Comparison of ENCODE assay signal across 8 cellular contexts in genomic region chr5:32172908-32173393, GRCh38. TPM values are rescaled to one million over a fixed set of nuclear protein-coding genes. Genes with fewer than 3 reads are reported as not detected.
DNase-seq lines count a peak whose midpoint lies in the region; ATAC-seq, FAIRE-seq and TF ChIP-seq lines count a peak whose summit lies in the region.

No MANE protein-coding gene starts in this region.

- no peak for TF ChIP-seq POLR2A in endothelial cell of umbilical vein (IDR thresholded peaks at IDR 0.05; ENCODE audit: low read depth, low read length)

- H3K27ac ChIP-seq in PC-3 (ENCODE audit: low read length) (peak overlapping the region; percentile 81), endothelial cell of umbilical vein (ENCODE audit: insufficient read depth, low read depth, low read length) (peak overlapping the region; percentile 91), neutrophil (peak overlapping the region; percentile 99)

- CTCF ChIA-PET in PC-3 (lab: Charles Lee) (no interaction called here), endothelial cell of umbilical vein (lab: Charles Lee) (interaction anchor here (0.6 to 2.9 kb wide), 11 partner anchors 7 to 317 kb away, joined by 3 to 16 read pairs (median 5); no protein-coding TSS in a partner anchor)

- peaks cover 61% of the 10 kb centered on the region for H3K79me2 ChIP-seq in PC-3 (ENCODE audit: low read length)
- H3K79me2 ChIP-seq in endothelial cell of umbilical vein (ENCODE audit: control insufficient read depth, insufficient read depth, low read length): peaks cover 60% of the 10 kb centered on the region

- no peak for DNase-seq in GM12864 (ENCODE audit: low read depth)
- DNase-seq in PC-3: peak; percentile 32
- peak; percentile 67 for DNase-seq in endothelial cell of umbilical vein (ENCODE audit: low read depth, low spot score)
- DNase-seq in activated gamma-delta T cell treated with Interleukin-2 at 50 U/mL for 16 hours: no peak
- DNase-seq in activated CD8-positive, alpha-beta memory T cell treated with anti-CD3 and anti-CD28 coated beads, Interleukin-2, amount 50 U/mL, for 48 hours: no peak

- H3F3A ChIP-seq in PC-3 (ENCODE audit: low read length, unreplicated experiment): no peaks in the 10 kb centered on the region

- POLR2A ChIA-PET in PC-3 (lab: Charles Lee; ENCODE audit: unreplicated experiment): interaction anchor here (0.7 kb wide), 1 partner anchor 114 kb away, joined by 5 read pairs; no protein-coding TSS in a partner anchor
- POLR2A ChIA-PET in endothelial cell of umbilical vein (lab: Charles Lee): interaction anchor here (0.7 kb wide), 2 partner anchors 74 to 412 kb away, joined by 3 to 4 read pairs; no protein-coding TSS in a partner anchor

- no peaks in the 10 kb centered on the region for H3K9me1 ChIP-seq in endothelial cell of umbilical vein (replicated peaks; ENCODE audit: control insufficient read depth, extremely low read depth, insufficient read depth, low read length)

- peaks cover 25% of the 10 kb centered on the region for H3K4me1 ChIP-seq in PC-3 (ENCODE audit: insufficient read depth, low read length)
- peaks cover 17% of the 10 kb centered on the region for H3K4me1 ChIP-seq in endothelial cell of umbilical vein (ENCODE audit: control insufficient read depth, extremely low read depth, insufficient read depth, low read length)
- peaks cover 27 to 31% of the 10 kb centered on the region in 2 experiments for H3K4me1 ChIP-seq in neutrophil (ENCODE audit: control insufficient read depth in 1 of 2, insufficient read depth in 1 of 2, low read depth in 1 of 2, low read length in 1 of 2)

- H3K9me3 ChIP-seq in PC-3 (ENCODE audit: low read length) (no peaks in the 10 kb centered on the region), endothelial cell of umbilical vein (replicated peaks; ENCODE audit: control insufficient read depth, insufficient read depth, low read length) (no peaks in the 10 kb centered on the region), neutrophil (no peaks in the 10 kb centered on the region)

- H3K36me3 ChIP-seq in PC-3 (ENCODE audit: low read depth, low read length): peaks cover 29% of the 10 kb centered on the region
- peaks cover 6 to 13% of the 10 kb centered on the region in 2 experiments for H3K36me3 ChIP-seq in endothelial cell of umbilical vein (ENCODE audit: control insufficient read depth in 2 of 2, extremely low read depth in 1 of 2, insufficient read depth in 2 of 2, low read length in 2 of 2)
- H3K36me3 ChIP-seq in neutrophil: peaks cover 34% of the 10 kb centered on the region

- H3K4me2 ChIP-seq in PC-3 (ENCODE audit: low read length): peak overlapping the region; percentile 91
- peak overlapping the region; percentile 93 for H3K4me2 ChIP-seq in endothelial cell of umbilical vein (ENCODE audit: insufficient read depth, low read length)

- H3K27me3 ChIP-seq in PC-3 (ENCODE audit: low read length): no peaks in the 10 kb centered on the region
- H3K27me3 ChIP-seq in endothelial cell of umbilical vein (ENCODE audit: control insufficient read depth in 2 of 2, insufficient read depth in 2 of 2, low read length in 2 of 2): no peaks in the 10 kb centered on the region
- no peaks in the 10 kb centered on the region for H3K27me3 ChIP-seq in neutrophil

- ATAC-seq in PC-3 (no peak), GM19035 (IDR thresholded peaks at IDR 0.05; ENCODE audit: unreplicated experiment) (no peak), GM21529 (IDR thresholded peaks at IDR 0.05; ENCODE audit: unreplicated experiment) (no peak)

- dilution Hi-C loops in endothelial cell of umbilical vein (cut with MboI; ENCODE audit: extremely low pct_ligation_motif_present, low sequenced_read_pairs): no loop called here

- peak overlapping the region; percentile 83 for H3K4me3 ChIP-seq in GM12864 (ENCODE audit: low read depth, low read length)
- H3K4me3 ChIP-seq in PC-3 (ENCODE audit: low read length): peak overlapping the region; percentile 74
- peak overlapping the region; percentile 89 to 99 (median 96) for H3K4me3 ChIP-seq in endothelial cell of umbilical vein (replicated peaks in 1 of 3; ENCODE audit: insufficient read depth in 1 of 3, low read depth in 1 of 3, low read length in 3 of 3)
- peak overlapping the region; percentile 71 to 90 for H3K4me3 ChIP-seq in neutrophil (ENCODE audit: low read depth in 1 of 2, low read length in 1 of 2)

- H3K9ac ChIP-seq in PC-3 (ENCODE audit: low read length) (peak overlapping the region; percentile 99), endothelial cell of umbilical vein (replicated peaks; ENCODE audit: extremely low read depth, insufficient read depth, low read length) (peak overlapping the region; percentile 98)

- intact Hi-C loops in PC-3 (cut with micrococcal nuclease): loop anchor here (5.0 kb wide), 1 partner anchor 41 kb away; no protein-coding TSS in a partner anchor
- intact Hi-C loops in endothelial cell of umbilical vein (cut with micrococcal nuclease): loop anchor here (5.0 kb wide), 1 partner anchor 269 kb away; the partner anchor contains the start of gene ZFR

- BruUV-seq in PC-3 (replicated peaks; lab: Mats Ljungman, UMichigan) (TSS peak; percentile 42), endothelial cell of umbilical vein (replicated peaks; lab: Mats Ljungman, UMichigan) (TSS peak; percentile 18)

- H4K20me1 ChIP-seq in PC-3 (ENCODE audit: low read length): peaks cover 36% of the 10 kb centered on the region
- H4K20me1 ChIP-seq in endothelial cell of umbilical vein (replicated peaks; ENCODE audit: control insufficient read depth, extremely low read depth, insufficient read depth, low read length): peaks cover 18% of the 10 kb centered on the region

- H2AFZ ChIP-seq in PC-3 (ENCODE audit: low read length) (no peak overlapping the region), endothelial cell of umbilical vein (ENCODE audit: low read depth, low read length) (no peak overlapping the region)

- no peak for FAIRE-seq in endothelial cell of umbilical vein (lab: Jason Lieb, UNC)

- no peak for TF ChIP-seq CTCF in GM12864 (IDR thresholded peaks at IDR 0.05; ENCODE audit: low read depth, low read length, missing control alignments)
- no peak for TF ChIP-seq CTCF in PC-3 (conservative IDR thresholded peaks at IDR 0.05; ENCODE audit: low read depth, low read length)
- no peak for TF ChIP-seq CTCF in endothelial cell of umbilical vein (IDR thresholded peaks at IDR 0.05; ENCODE audit: extremely low read depth in 1 of 2, insufficient read depth in 1 of 2, low read depth in 1 of 2, low read length in 2 of 2)
- no peak for TF ChIP-seq CTCF in neutrophil (IDR thresholded peaks at IDR 0.05)

- H3K9me2 ChIP-seq in PC-3 (replicated peaks; ENCODE audit: low read length): no peaks in the 10 kb centered on the region

TF ChIP-seq in endothelial cell of umbilical vein, 7 proteins besides CTCF, POLR2A, EP300 and RAD21:
- TF ChIP-seq, protein P1, sequence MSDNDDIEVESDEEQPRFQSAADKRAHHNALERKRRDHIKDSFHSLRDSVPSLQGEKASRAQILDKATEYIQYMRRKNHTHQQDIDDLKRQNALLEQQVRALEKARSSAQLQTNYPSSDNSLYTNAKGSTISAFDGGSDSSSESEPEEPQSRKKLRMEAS (IDR thresholded peaks at IDR 0.05; ENCODE audit: insufficient read depth, insufficient read length): no peak
- TF ChIP-seq GATA2 (IDR thresholded peaks at IDR 0.05; ENCODE audit: insufficient read depth, insufficient read length, low read depth, low read length): no peak
- no peak for TF ChIP-seq FOS (IDR thresholded peaks at IDR 0.05; ENCODE audit: borderline replicate concordance, insufficient read depth, low read length)
- TF ChIP-seq POLR2AphosphoS5 (IDR thresholded peaks at IDR 0.05; ENCODE audit: insufficient read depth, low read depth, low read length): no peak
- no peak for TF ChIP-seq MYC (IDR thresholded peaks at IDR 0.05; ENCODE audit: low read depth, low read length)
- no peak for TF ChIP-seq EZH2 (IDR thresholded peaks at IDR 0.05; ENCODE audit: borderline replicate concordance, low read depth, low read length, severe bottlenecking)
- no peak for TF ChIP-seq JUN (IDR thresholded peaks at IDR 0.05; ENCODE audit: borderline replicate concordance, insufficient read depth, insufficient read length, low read depth)

RNA-seq across cellular contexts. Expression of gene GOLPH3, which starts 1.2 kb away (rescaled TPM):
- total RNA-seq in PC-3 (2014; rRNA removed): 46.2 and 55.5 TPM in 2 replicates
- 67.2 and 70.2 TPM in 2 replicates for total RNA-seq in endothelial cell of umbilical vein
- polyA plus RNA-seq in endothelial cell of umbilical vein: 35.7 and 38.1 TPM in 2 replicates
- polyA plus RNA-seq in endothelial cell of umbilical vein (2011; cell fraction: cytosol; rRNA removed): 35.8 and 37.3 TPM in 2 replicates
- polyA plus RNA-seq in endothelial cell of umbilical vein (2011; cell fraction: nucleus; rRNA removed): 26.4 and 32.3 TPM in 2 replicates
- polyA plus RNA-seq in endothelial cell of umbilical vein (2012): 39.4 and 45.3 TPM in 2 replicates
- polyA minus RNA-seq in endothelial cell of umbilical vein: 56.7 and 57.9 TPM in 2 replicates
- polyA minus RNA-seq in endothelial cell of umbilical vein (2011; cell fraction: cytosol; rRNA and poly(A)+ RNA removed): 144 TPM
- 34.0 and 35.4 TPM in 2 replicates for polyA minus RNA-seq in endothelial cell of umbilical vein (2011; cell fraction: nucleus; rRNA and poly(A)+ RNA removed)

Comparison
In these comparisons a context has a peak if more than half of its experiments do, and no peak if none do; other contexts are left out.
1. DNase-seq: peak in PC-3 (single experiment) and endothelial cell of umbilical vein (single experiment); none in GM12864 (single experiment), activated gamma-delta T cell treated with Interleukin-2 at 50 U/mL for 16 hours (single experiment) and activated CD8-positive, alpha-beta memory T cell treated with anti-CD3 and anti-CD28 coated beads, Interleukin-2, amount 50 U/mL, for 48 hours (single experiment).
2. Peak in every context shown above with its lines, with median percentiles within 50 percentile points of each other: H3K4me3 ChIP-seq and H3K27ac ChIP-seq.